In the genomic region with DNA sequence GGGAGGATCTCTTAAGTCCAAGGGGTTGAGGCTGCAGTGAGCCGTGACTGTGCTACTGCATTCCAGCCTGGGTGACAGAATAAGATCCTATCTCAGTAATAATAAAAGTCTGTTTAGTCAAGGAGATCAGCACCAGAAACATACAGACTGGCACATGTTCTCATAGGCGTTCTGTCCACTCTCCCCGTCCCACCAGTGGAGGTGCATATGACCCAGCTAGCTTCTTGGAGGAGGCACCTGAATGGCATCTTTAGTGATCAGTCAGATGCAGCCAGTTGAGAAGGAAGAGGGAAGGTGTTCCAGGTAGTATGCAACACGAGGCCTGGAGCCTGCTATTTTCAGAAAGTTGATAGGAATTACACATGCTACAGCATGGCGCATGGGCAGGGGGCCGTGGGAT, we compare ENCODE assay signal across 20 cellular contexts. TPM values are rescaled to one million over a fixed set of nuclear protein-coding genes. Genes with fewer than 3 reads are reported as not detected.
A peak's percentile ranks its signal among the peaks of the same experiment; 100 is the strongest.
DNase-seq lines count a peak whose midpoint lies in the region; ATAC-seq lines count a peak whose summit lies in the region.
"Had no signal": no experiment of that assay in that cellular context is flagged by ENCODE, and none has a peak within 500 bp of the region (broad histone marks: within the 10 kb centered on the region; RNA-seq: fewer than 3 reads in every experiment).

No MANE protein-coding gene starts in this region.

- CTCF ChIA-PET in activated CD4-positive, alpha-beta T cell treated with anti-CD3 and anti-CD28 coated beads, Interleukin-2, amount 10 ng/mL, durations not matched to agents 7 days and 5 days (lab: Charles Lee): no interaction called here

- H3K4me3 Mint-ChIP-seq in activated CD4-positive, alpha-beta T cell treated with anti-CD3 and anti-CD28 coated beads, Interleukin-2, amount 10 ng/mL, durations not matched to agents 7 days and 5 days: no peak overlapping the region
- peak overlapping the region; percentile 45 for H3K4me3 Mint-ChIP-seq in stimulated activated effector memory CD8-positive, alpha-beta T cell treated with anti-CD3 and anti-CD28 coated beads, Interleukin-12 subunit alpha, Interleukin-12 subunit beta, amount 100 ng/mL, for 72 hours
- H3K4me3 Mint-ChIP-seq: activated CD4-positive, alpha-beta T cell treated with anti-CD3 and anti-CD28 coated beads for 36 hours had no signal

- no peak for ATAC-seq in stimulated activated effector memory CD8-positive, alpha-beta T cell treated with anti-CD3 and anti-CD28 coated beads, Interleukin-12 subunit alpha, Interleukin-12 subunit beta, amount 100 ng/mL, for 72 hours
- ATAC-seq in HG03439 (IDR thresholded peaks at IDR 0.05; ENCODE audit: unreplicated experiment) (no peak), GM21825 (IDR thresholded peaks at IDR 0.05; ENCODE audit: unreplicated experiment) (no peak), GM19351 (IDR thresholded peaks at IDR 0.05; ENCODE audit: unreplicated experiment) (no peak)
- ATAC-seq: activated CD4-positive, alpha-beta T cell treated with anti-CD3 and anti-CD28 coated beads for 36 hours; stimulated activated naive CD8-positive, alpha-beta T cell treated with anti-CD3 and anti-CD28 coated beads, Interleukin-15, amount 100 ng/mL, for 72 hours had no signal

- DNase-seq in activated CD4-positive, alpha-beta T cell treated with anti-CD3 and anti-CD28 coated beads, Interleukin-2, amount 10 ng/mL, durations not matched to agents 7 days and 5 days: no peak
- DNase-seq in activated CD4-positive, alpha-beta T cell treated with anti-CD3 and anti-CD28 coated beads, Interleukin-2, amount 50 U/mL, for 1 hour: no peak
- DNase-seq in SK-N-DZ (ENCODE audit: low spot score) (peak; percentile 1), kidney glomerular epithelial cell (lab: John Stamatoyannopoulos, UW) (peak; percentile 33)
- no peak for DNase-seq in stimulated activated effector memory CD8-positive, alpha-beta T cell treated with anti-CD3 and anti-CD28 coated beads, Interleukin-12 subunit alpha, Interleukin-12 subunit beta, amount 100 ng/mL, for 72 hours (ENCODE audit: low spot score in 2 of 2)
- DNase-seq: activated CD4-positive, alpha-beta T cell treated with anti-CD3 and anti-CD28 coated beads for 36 hours; caudate nucleus; DMS53; dorsolateral prefrontal cortex; hypothalamus; left ventricle myocardium superior; MM.1S; naive B cell; NCI-H1417; NCI-H2029 treated with DMSO at 0.1 percent for 48 hours; NCI-H2227 treated with DMSO at 0.1 percent for 48 hours; stimulated activated naive CD8-positive, alpha-beta T cell treated with anti-CD3 and anti-CD28 coated beads, Interleukin-15, amount 100 ng/mL, for 72 hours had no signal

- H3K36me3 Mint-ChIP-seq in activated CD4-positive, alpha-beta T cell treated with anti-CD3 and anti-CD28 coated beads, Interleukin-2, amount 10 ng/mL, durations not matched to agents 7 days and 5 days (ENCODE audit: low read depth): peaks cover 78% of the 10 kb centered on the region
- H3K36me3 Mint-ChIP-seq in stimulated activated effector memory CD8-positive, alpha-beta T cell treated with anti-CD3 and anti-CD28 coated beads, Interleukin-12 subunit alpha, Interleukin-12 subunit beta, amount 100 ng/mL, for 72 hours: no peaks in the 10 kb centered on the region

- POLR2A ChIA-PET in activated CD4-positive, alpha-beta T cell treated with anti-CD3 and anti-CD28 coated beads, Interleukin-2, amount 10 ng/mL, durations not matched to agents 7 days and 5 days (lab: Charles Lee): no interaction called here

- H3K4me1 Mint-ChIP-seq in activated CD4-positive, alpha-beta T cell treated with anti-CD3 and anti-CD28 coated beads, Interleukin-2, amount 10 ng/mL, durations not matched to agents 7 days and 5 days: peaks cover 54% of the 10 kb centered on the region
- peaks cover 66% of the 10 kb centered on the region for H3K4me1 Mint-ChIP-seq in stimulated activated effector memory CD8-positive, alpha-beta T cell treated with anti-CD3 and anti-CD28 coated beads, Interleukin-12 subunit alpha, Interleukin-12 subunit beta, amount 100 ng/mL, for 72 hours

- H3K27ac Mint-ChIP-seq in activated CD4-positive, alpha-beta T cell treated with anti-CD3 and anti-CD28 coated beads, Interleukin-2, amount 10 ng/mL, durations not matched to agents 7 days and 5 days: peak overlapping the region; percentile 93
- H3K27ac Mint-ChIP-seq in stimulated activated effector memory CD8-positive, alpha-beta T cell treated with anti-CD3 and anti-CD28 coated beads, Interleukin-12 subunit alpha, Interleukin-12 subunit beta, amount 100 ng/mL, for 72 hours: peak overlapping the region; percentile 93

- H3K9me3 Mint-ChIP-seq in activated CD4-positive, alpha-beta T cell treated with anti-CD3 and anti-CD28 coated beads, Interleukin-2, amount 10 ng/mL, durations not matched to agents 7 days and 5 days: peaks cover 46% of the 10 kb centered on the region
- H3K9me3 Mint-ChIP-seq in stimulated activated effector memory CD8-positive, alpha-beta T cell treated with anti-CD3 and anti-CD28 coated beads, Interleukin-12 subunit alpha, Interleukin-12 subunit beta, amount 100 ng/mL, for 72 hours: peaks cover 10% of the 10 kb centered on the region

- no peaks in the 10 kb centered on the region for H3K27me3 Mint-ChIP-seq in activated CD4-positive, alpha-beta T cell treated with anti-CD3 and anti-CD28 coated beads, Interleukin-2, amount 10 ng/mL, durations not matched to agents 7 days and 5 days
- H3K27me3 Mint-ChIP-seq: activated CD4-positive, alpha-beta T cell treated with anti-CD3 and anti-CD28 coated beads for 36 hours; naive B cell; stimulated activated naive CD8-positive, alpha-beta T cell treated with anti-CD3 and anti-CD28 coated beads, Interleukin-15, amount 100 ng/mL, for 72 hours had no signal

RNA-seq across cellular contexts. Expression of a gene that starts 45.3 kb away (rescaled TPM):
- total RNA-seq in activated CD4-positive, alpha-beta T cell treated with anti-CD3 and anti-CD28 coated beads, Interleukin-2, amount 10 ng/mL, durations not matched to agents 7 days and 5 days: 10 to 100 TPM; 22.6 to 26.8 TPM
- polyA plus RNA-seq in SK-N-DZ (2014; cell fraction: cytosol; rRNA removed): 5.2 and 14.2 TPM in 2 replicates
- polyA plus RNA-seq in SK-N-DZ (2014; cell fraction: nucleus; rRNA removed): 7.2 and 14.2 TPM in 2 replicates

Comparison
In these comparisons a context has a peak if more than half of its experiments do, and no peak if none do; other contexts are left out.
1. DNase-seq: peak in SK-N-DZ (single experiment) and kidney glomerular epithelial cell (single experiment); none in activated CD4-positive, alpha-beta T cell treated with anti-CD3 and anti-CD28 coated beads, Interleukin-2, amount 10 ng/mL, durations not matched to agents 7 days and 5 days (single experiment), activated CD4-positive, alpha-beta T cell treated with anti-CD3 and anti-CD28 coated beads, Interleukin-2, amount 50 U/mL, for 1 hour (single experiment) and stimulated activated effector memory CD8-positive, alpha-beta T cell treated with anti-CD3 and anti-CD28 coated beads, Interleukin-12 subunit alpha, Interleukin-12 subunit beta, amount 100 ng/mL, for 72 hours (0 of 2).